1 cellular context compared by ENCODE assay signal in the genomic region with DNA sequence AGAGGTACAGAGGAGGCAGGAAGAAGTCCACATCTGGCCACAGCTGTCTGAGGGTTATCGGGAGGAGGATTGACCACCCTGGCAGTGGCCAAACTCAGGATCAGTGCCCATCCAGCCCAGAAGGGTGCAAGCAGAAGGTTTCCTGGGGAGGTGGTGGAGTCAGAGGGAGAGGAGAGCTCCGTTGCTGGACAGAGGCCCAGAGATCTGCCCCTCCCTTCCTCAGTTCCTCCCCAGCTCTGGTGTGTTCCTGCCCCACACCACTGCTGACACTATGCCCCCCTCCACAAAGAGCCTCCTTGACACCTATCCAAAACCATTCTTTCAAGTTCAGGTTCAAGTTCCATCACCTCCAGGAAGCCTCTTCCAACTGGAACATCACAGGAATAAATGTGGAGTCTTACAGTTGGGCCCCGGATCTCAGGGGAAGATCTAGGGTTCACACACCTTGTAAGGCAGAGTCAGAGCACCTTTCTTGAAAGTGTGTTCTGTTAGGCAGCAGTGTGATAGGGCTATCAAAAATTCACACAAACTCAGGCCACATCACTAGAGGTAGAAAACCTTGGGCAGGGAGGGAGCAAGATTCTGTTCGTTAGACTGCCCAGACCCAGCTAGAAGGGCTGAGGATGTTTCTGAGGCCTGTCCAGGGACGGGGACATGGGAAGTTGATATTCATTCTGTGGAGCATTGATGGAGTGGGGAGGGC.
A peak's percentile ranks its signal among the peaks of the same experiment; 100 is the strongest.
TF ChIP-seq lines count a peak whose summit lies in the region.

No MANE protein-coding gene starts in this region.

TF ChIP-seq in SK-N-SH treated with all-trans-retinoic acid at 6 μM for 48 hours, 23 proteins besides CTCF, POLR2A, EP300 and RAD21:
- TF ChIP-seq, protein P1, sequence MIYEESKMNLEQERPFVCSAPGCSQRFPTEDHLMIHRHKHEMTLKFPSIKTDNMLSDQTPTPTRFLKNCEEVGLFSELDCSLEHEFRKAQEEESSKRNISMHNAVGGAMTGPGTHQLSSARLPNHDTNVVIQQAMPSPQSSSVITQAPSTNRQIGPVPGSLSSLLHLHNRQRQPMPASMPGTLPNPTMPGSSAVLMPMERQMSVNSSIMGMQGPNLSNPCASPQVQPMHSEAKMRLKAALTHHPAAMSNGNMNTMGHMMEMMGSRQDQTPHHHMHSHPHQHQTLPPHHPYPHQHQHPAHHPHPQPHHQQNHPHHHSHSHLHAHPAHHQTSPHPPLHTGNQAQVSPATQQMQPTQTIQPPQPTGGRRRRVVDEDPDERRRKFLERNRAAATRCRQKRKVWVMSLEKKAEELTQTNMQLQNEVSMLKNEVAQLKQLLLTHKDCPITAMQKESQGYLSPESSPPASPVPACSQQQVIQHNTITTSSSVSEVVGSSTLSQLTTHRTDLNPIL (CRISPR knock-in tag; IDR thresholded peaks at IDR 0.05; ENCODE audit: low read depth) = no peak
- TF ChIP-seq ZNF70 (CRISPR knock-in tag; IDR thresholded peaks at IDR 0.05) (peak; percentile 64), ARNTL (CRISPR knock-in tag; IDR thresholded peaks at IDR 0.05; ENCODE audit: borderline replicate concordance, low read depth) (no peak), PPARA (CRISPR knock-in tag; IDR thresholded peaks at IDR 0.05; ENCODE audit: borderline replicate concordance) (no peak), TSHZ2 (CRISPR knock-in tag; IDR thresholded peaks at IDR 0.05) (no peak)
- TF ChIP-seq, protein P2, sequence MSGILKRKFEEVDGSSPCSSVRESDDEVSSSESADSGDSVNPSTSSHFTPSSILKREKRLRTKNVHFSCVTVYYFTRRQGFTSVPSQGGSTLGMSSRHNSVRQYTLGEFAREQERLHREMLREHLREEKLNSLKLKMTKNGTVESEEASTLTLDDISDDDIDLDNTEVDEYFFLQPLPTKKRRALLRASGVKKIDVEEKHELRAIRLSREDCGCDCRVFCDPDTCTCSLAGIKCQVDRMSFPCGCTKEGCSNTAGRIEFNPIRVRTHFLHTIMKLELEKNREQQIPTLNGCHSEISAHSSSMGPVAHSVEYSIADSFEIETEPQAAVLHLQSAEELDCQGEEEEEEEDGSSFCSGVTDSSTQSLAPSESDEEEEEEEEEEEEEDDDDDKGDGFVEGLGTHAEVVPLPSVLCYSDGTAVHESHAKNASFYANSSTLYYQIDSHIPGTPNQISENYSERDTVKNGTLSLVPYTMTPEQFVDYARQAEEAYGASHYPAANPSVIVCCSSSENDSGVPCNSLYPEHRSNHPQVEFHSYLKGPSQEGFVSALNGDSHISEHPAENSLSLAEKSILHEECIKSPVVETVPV (CRISPR knock-in tag; IDR thresholded peaks at IDR 0.05) = no peak
